In the genomic region with DNA sequence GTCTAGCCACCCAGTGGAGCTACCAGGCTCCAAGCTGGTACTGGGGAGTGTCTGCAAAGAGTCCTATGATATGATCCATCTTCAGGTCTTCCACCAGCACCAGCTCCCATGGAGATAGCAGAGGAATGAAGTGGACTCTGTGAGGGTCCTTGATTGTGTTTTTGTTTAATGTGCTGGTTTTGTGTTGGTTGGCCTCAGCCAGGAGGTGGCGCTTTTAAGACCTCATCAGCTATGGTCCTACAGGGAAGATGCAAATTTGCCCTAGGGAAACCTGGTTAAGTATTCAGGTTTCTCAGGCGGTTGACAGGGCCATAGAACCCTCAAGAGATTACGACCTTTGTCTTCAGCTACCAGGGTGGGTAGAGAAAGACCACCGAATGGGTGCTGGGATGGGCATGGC, we compare ENCODE assay signal across 16 cellular contexts.
"Had no signal": no experiment of that assay in that cellular context is flagged by ENCODE, and none has a peak within 500 bp of the region (broad histone marks: within the 10 kb centered on the region; RNA-seq: fewer than 3 reads in every experiment).

No MANE protein-coding gene starts in this region.

- H3K4me3 Mint-ChIP-seq: natural killer cell had no signal

- H3K27me3 ChIP-seq: dorsolateral prefrontal cortex, left lung, right atrium auricular region had no signal

- H3K4me3 ChIP-seq: dorsolateral prefrontal cortex, left lung, right atrium auricular region, skin epidermis had no signal

- DNase-seq: activated CD4-positive, alpha-beta T cell treated with anti-CD3 and anti-CD28 coated beads, Interleukin-2, amount 50 U/mL, for 48 hours; activated naive CD4-positive, alpha-beta T cell treated with anti-CD3 and anti-CD28 coated beads, Interleukin-2, amount 50 U/mL, for 16 hours; dorsolateral prefrontal cortex; erythroblast; hippocampal formation; kidney; left lung; mammary epithelial cell; natural killer cell; posterior cingulate gyrus; stimulated activated CD4-positive, alpha-beta T cell treated with anti-CD3 and anti-CD28 coated beads, Interleukin-4, amount 100 ng/mL, for 24 hours; stimulated activated naive CD4-positive, alpha-beta T cell treated with Interleukin-2 at 50 U/mL for 16 hours; T-helper 9 cell; trophoblast cell had no signal

- H3K36me3 ChIP-seq: left lung, right atrium auricular region had no signal

- H3K27ac Mint-ChIP-seq: natural killer cell had no signal

- H3K4me1 ChIP-seq: left lung, right atrium auricular region had no signal

- H3K9me3 ChIP-seq: left lung, right atrium auricular region had no signal

- ATAC-seq: left lung, natural killer cell had no signal

- H3K27ac ChIP-seq: dorsolateral prefrontal cortex, left lung, right atrium auricular region, skin epidermis had no signal

- H3K4me1 Mint-ChIP-seq: natural killer cell had no signal
